18 cellular contexts compared by ENCODE assay signal in genomic region chrX:77698242-77698641, GRCh38.
"Had no signal": no experiment of that assay in that cellular context is flagged by ENCODE, and none has a peak within 500 bp of the region (broad histone marks: within the 10 kb centered on the region; RNA-seq: fewer than 3 reads in every experiment).

No MANE protein-coding gene starts in this region.

- ATAC-seq: Panc1, PC-3, SK-N-SH treated with all-trans-retinoic acid at 6 μM for 48 hours had no signal

- DNase-seq: KG1, NCI-H1092, NCI-H1105 treated with DMSO at 0.1 percent for 48 hours, NCI-H1417 treated with DMSO at 0.1 percent for 48 hours, NCI-H146, NCI-H1694 treated with DMSO at 0.1 percent for 48 hours, NCI-H1930, NCI-H2081, NCI-H2107, NCI-H2227 treated with DMSO at 0.1 percent for 48 hours, NCI-H524, NCI-H526 treated with DMSO at 0.1 percent for 48 hours, NCI-H748 treated with DMSO at 0.1 percent for 48 hours, PC-3, SHP77 had no signal

- H3K27ac ChIP-seq: RWPE1 had no signal
